ENCODE assay signal across 13 cellular contexts in the genomic region with DNA sequence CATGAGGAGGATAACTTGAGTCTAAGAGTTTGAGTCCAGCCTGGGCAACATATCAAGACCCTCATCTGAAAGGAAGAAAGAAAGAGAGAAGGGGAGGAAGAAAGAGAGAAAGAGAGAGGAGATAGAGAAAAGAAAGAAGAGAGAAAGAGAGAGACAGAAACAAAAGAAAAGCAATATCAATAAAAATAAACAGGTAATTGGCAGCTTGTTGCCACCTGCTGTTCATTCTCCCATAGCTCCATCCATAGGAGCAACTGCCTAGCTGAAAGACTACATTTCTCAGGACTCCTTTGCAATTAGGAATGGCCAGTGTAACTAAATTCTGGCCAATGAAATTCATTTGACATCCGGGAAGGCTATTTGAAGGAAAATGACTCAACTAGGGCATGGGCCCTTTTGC.
"Had no signal": no experiment of that assay in that cellular context is flagged by ENCODE, and none has a peak within 500 bp of the region (broad histone marks: within the 10 kb centered on the region; RNA-seq: fewer than 3 reads in every experiment).

No MANE protein-coding gene starts in this region.

- DNase-seq: activated CD4-positive, alpha-beta memory T cell treated with anti-CD3 and anti-CD28 coated beads, Interleukin-2, amount 10 ng/mL, durations not matched to agents 7 days and 5 days; activated CD8-positive, alpha-beta memory T cell treated with anti-CD3 and anti-CD28 coated beads, Interleukin-2, amount 50 U/mL, for 48 hours; central memory CD4-positive, alpha-beta T cell; cortex of kidney; effector memory CD4-positive, alpha-beta T cell; hippocampal formation; kidney glomerular epithelial cell; mesendoderm; stimulated activated CD4-positive, alpha-beta T cell treated with anti-CD3 and anti-CD28 coated beads, Interleukin-2, amount 100 ng/mL, for 48 hours had no signal

- H3K27me3 Mint-ChIP-seq: activated CD4-positive, alpha-beta memory T cell treated with anti-CD3 and anti-CD28 coated beads, Interleukin-2, amount 10 ng/mL, durations not matched to agents 7 days and 5 days; stimulated activated naive CD8-positive, alpha-beta T cell treated with anti-CD3 and anti-CD28 coated beads, Interleukin-15, Interleukin-2, amounts not matched to agents 100 ng/mL and 50 ng/mL, for 24 hours had no signal

- H3K4me3 Mint-ChIP-seq: activated CD4-positive, alpha-beta memory T cell treated with anti-CD3 and anti-CD28 coated beads, Interleukin-2, amount 10 ng/mL, durations not matched to agents 7 days and 5 days; neural crest cell; stimulated activated naive CD8-positive, alpha-beta T cell treated with anti-CD3 and anti-CD28 coated beads, Interleukin-15, Interleukin-2, amounts not matched to agents 100 ng/mL and 50 ng/mL, for 24 hours had no signal

- H3K27ac Mint-ChIP-seq: activated CD4-positive, alpha-beta memory T cell treated with anti-CD3 and anti-CD28 coated beads, Interleukin-2, amount 10 ng/mL, durations not matched to agents 7 days and 5 days; activated T-helper 2 cell treated with anti-CD3 and anti-CD28 coated beads, Interferon-gamma antibody, Interleukin-2, Interleukin-4, amounts not matched to agents 10 μg/mL and 5 μg/mL and 100 μg/mL, durations not matched to agents 14 hours and 24 hours and 36 hours; stimulated activated naive CD8-positive, alpha-beta T cell treated with anti-CD3 and anti-CD28 coated beads, Interleukin-15, Interleukin-2, amounts not matched to agents 100 ng/mL and 50 ng/mL, for 24 hours had no signal

- H3K27ac ChIP-seq: epithelial cell of prostate had no signal
